Comparison of ENCODE assay signal across 21 cellular contexts in genomic region chr13:29939158-29939557, GRCh38.
"Had no signal": no experiment of that assay in that cellular context is flagged by ENCODE, and none has a peak within 500 bp of the region (broad histone marks: within the 10 kb centered on the region; RNA-seq: fewer than 3 reads in every experiment).

No MANE protein-coding gene starts in this region.

- FAIRE-seq: endometrium, frontal cortex, urothelium cell line had no signal

- H3K9me3 Mint-ChIP-seq: natural killer cell, neural crest cell, type B pancreatic cell had no signal

- H3K4me3 ChIP-seq: dorsolateral prefrontal cortex, heart left ventricle, mucosa of descending colon, sigmoid colon, skin epidermis, suprapubic skin, thyroid gland had no signal

- ATAC-seq: esophagus mucosa, heart left ventricle, mucosa of descending colon, natural killer cell had no signal

- H3K4me1 ChIP-seq: sigmoid colon, suprapubic skin, thyroid gland had no signal

- H3K27ac Mint-ChIP-seq: natural killer cell, type B pancreatic cell had no signal

- H3K27ac ChIP-seq: dorsolateral prefrontal cortex, heart left ventricle, sigmoid colon, suprapubic skin, thyroid gland had no signal

- H3K4me3 Mint-ChIP-seq: natural killer cell, neural crest cell, type B pancreatic cell had no signal

- DNase-seq: cortex of kidney; dorsolateral prefrontal cortex; effector CD8-positive, alpha-beta T cell; heart left ventricle; hippocampal formation; mammary epithelial cell; mucosa of descending colon; natural killer cell; posterior cingulate gyrus; sigmoid colon; stimulated activated CD4-positive, alpha-beta T cell treated with anti-CD3 and anti-CD28 coated beads, Interleukin-12 subunit alpha, Interleukin-12 subunit beta, amount 100 ng/mL, for 4 hours; stimulated activated naive CD4-positive, alpha-beta T cell treated with Interleukin-2 at 50 U/mL for 16 hours; thyroid gland had no signal

- H3K9me3 ChIP-seq: heart left ventricle, mucosa of descending colon, sigmoid colon, suprapubic skin, thyroid gland had no signal

- H3K27me3 ChIP-seq: dorsolateral prefrontal cortex, sigmoid colon, suprapubic skin, thyroid gland had no signal

- H3K36me3 Mint-ChIP-seq: natural killer cell, type B pancreatic cell had no signal

- H3K36me3 ChIP-seq: heart left ventricle, sigmoid colon, suprapubic skin, thyroid gland had no signal
